In the genomic region with DNA sequence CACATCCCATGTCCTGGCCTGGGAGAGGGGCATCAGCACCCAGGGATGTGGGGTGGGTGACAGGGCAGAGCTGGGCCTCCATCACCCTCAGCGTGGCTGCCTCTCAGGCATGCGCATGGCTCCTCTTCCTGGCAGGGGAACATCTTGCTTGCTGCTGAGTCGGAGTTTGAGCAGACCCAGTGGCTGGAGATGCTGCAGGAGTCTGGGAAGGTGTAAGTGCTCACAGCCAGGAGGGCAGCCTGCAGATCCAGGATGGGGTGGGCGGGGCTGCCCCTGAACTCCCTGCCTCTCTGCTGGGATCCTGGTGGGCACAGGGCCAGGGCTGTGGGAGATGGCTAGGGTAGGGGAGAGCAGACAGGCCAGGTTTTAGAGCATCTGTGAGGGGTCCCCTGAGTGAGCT, we compare ENCODE assay signal across 27 cellular contexts. TPM values are rescaled to one million over a fixed set of nuclear protein-coding genes. Genes with fewer than 3 reads are reported as not detected.
DNase-seq lines count a peak whose midpoint lies in the region; ATAC-seq lines count a peak whose summit lies in the region.
"Had no signal": no experiment of that assay in that cellular context is flagged by ENCODE, and none has a peak within 500 bp of the region (broad histone marks: within the 10 kb centered on the region; RNA-seq: fewer than 3 reads in every experiment).

No MANE protein-coding gene starts in this region.

- no peak overlapping the region for H3K4me3 Mint-ChIP-seq in activated naive CD4-positive, alpha-beta T cell treated with anti-CD3 and anti-CD28 coated beads, Interleukin-2, amount 10 ng/mL, durations not matched to agents 7 days and 5 days
- H3K4me3 Mint-ChIP-seq: activated CD4-positive, alpha-beta T cell treated with anti-CD3 and anti-CD28 coated beads for 36 hours; activated CD8-positive, alpha-beta T cell treated with anti-CD3 and anti-CD28 coated beads, Interleukin-2, amount 10 ng/mL, durations not matched to agents 7 days and 5 days; CD4-positive, alpha-beta memory T cell; natural killer cell treated with Interleukin-12 subunit alpha and Interleukin-12 subunit beta and Interleukin-15 and Interleukin-18, amount 100 ng/mL, for 72 hours; T-helper 2 cell treated with Interferon-gamma antibody and Interleukin-4, amounts not matched to agents 5 μg/mL and 100 μg/mL, for 36 hours had no signal

- CTCF ChIA-PET in activated naive CD4-positive, alpha-beta T cell treated with anti-CD3 and anti-CD28 coated beads, Interleukin-2, amount 10 ng/mL, durations not matched to agents 7 days and 5 days (lab: Charles Lee) = interaction anchor here (0.7 kb wide), 1 partner anchor 238 kb away, joined by 3 read pairs; no protein-coding TSS in a partner anchor

- no peaks in the 10 kb centered on the region for H3K4me1 Mint-ChIP-seq in activated naive CD4-positive, alpha-beta T cell treated with anti-CD3 and anti-CD28 coated beads, Interleukin-2, amount 10 ng/mL, durations not matched to agents 7 days and 5 days
- H3K4me1 Mint-ChIP-seq: activated CD4-positive, alpha-beta T cell treated with anti-CD3 and anti-CD28 coated beads for 36 hours had no signal

- H3K27ac ChIP-seq in cingulate gyrus (ENCODE audit: low read depth, low read length) = peak overlapping the region; percentile 81
- H3K27ac ChIP-seq: RWPE1, tibial artery had no signal

- peak; percentile 72 for DNase-seq in NCI-H1694 (lab: John Stamatoyannopoulos, UW)
- no peak for DNase-seq in NCI-H1694 treated with DMSO at 0.1 percent for 48 hours (lab: John Stamatoyannopoulos, UW)
- DNase-seq in NCI-H1105 treated with DMSO at 0.1 percent for 48 hours (lab: John Stamatoyannopoulos, UW) = peak; percentile 46
- DNase-seq in occipital lobe (lab: John Stamatoyannopoulos, UW) = peak; percentile 9
- DNase-seq in NCI-H146 treated with DMSO at 0.1 percent for 48 hours (lab: John Stamatoyannopoulos, UW; ENCODE audit: unreplicated experiment) = no peak
- no peak for DNase-seq in activated naive CD4-positive, alpha-beta T cell treated with anti-CD3 and anti-CD28 coated beads, Interleukin-2, amount 10 ng/mL, durations not matched to agents 7 days and 5 days
- DNase-seq: activated CD4-positive, alpha-beta T cell treated with anti-CD3 and anti-CD28 coated beads for 36 hours; activated CD8-positive, alpha-beta T cell treated with anti-CD3 and anti-CD28 coated beads, Interleukin-2, amount 10 ng/mL, durations not matched to agents 7 days and 5 days; activated effector memory CD4-positive, alpha-beta T cell treated with anti-CD3 and anti-CD28 coated beads, Interleukin-2, amount 50 U/mL, for 16 hours; CD4-positive, alpha-beta memory T cell; DMS153; mucosa of descending colon; NCI-H1417; retina; stimulated activated CD4-positive, alpha-beta T cell treated with anti-CD3 and anti-CD28 coated beads, Interleukin-2, amount 100 ng/mL, for 24 hours; stomach had no signal

- H3K36me3 Mint-ChIP-seq in activated naive CD4-positive, alpha-beta T cell treated with anti-CD3 and anti-CD28 coated beads, Interleukin-2, amount 10 ng/mL, durations not matched to agents 7 days and 5 days = no peaks in the 10 kb centered on the region
- H3K36me3 Mint-ChIP-seq: CD4-positive, alpha-beta memory T cell; natural killer cell treated with Interleukin-12 subunit alpha and Interleukin-12 subunit beta and Interleukin-15 and Interleukin-18, amount 100 ng/mL, for 72 hours had no signal

- no peaks in the 10 kb centered on the region for H3K9me3 Mint-ChIP-seq in activated naive CD4-positive, alpha-beta T cell treated with anti-CD3 and anti-CD28 coated beads, Interleukin-2, amount 10 ng/mL, durations not matched to agents 7 days and 5 days
- H3K9me3 Mint-ChIP-seq: CD4-positive, alpha-beta memory T cell; natural killer cell treated with Interleukin-12 subunit alpha and Interleukin-12 subunit beta and Interleukin-15 and Interleukin-18, amount 100 ng/mL, for 72 hours; T-helper 2 cell treated with Interferon-gamma antibody and Interleukin-4, amounts not matched to agents 5 μg/mL and 100 μg/mL, for 36 hours had no signal

- peaks cover 36% of the 10 kb centered on the region for H3K27me3 Mint-ChIP-seq in activated naive CD4-positive, alpha-beta T cell treated with anti-CD3 and anti-CD28 coated beads, Interleukin-2, amount 10 ng/mL, durations not matched to agents 7 days and 5 days

- H3K27ac Mint-ChIP-seq in activated naive CD4-positive, alpha-beta T cell treated with anti-CD3 and anti-CD28 coated beads, Interleukin-2, amount 10 ng/mL, durations not matched to agents 7 days and 5 days = no peak overlapping the region
- H3K27ac Mint-ChIP-seq: activated CD4-positive, alpha-beta T cell treated with anti-CD3 and anti-CD28 coated beads for 36 hours; activated CD8-positive, alpha-beta T cell treated with anti-CD3 and anti-CD28 coated beads, Interleukin-2, amount 10 ng/mL, durations not matched to agents 7 days and 5 days; CD4-positive, alpha-beta memory T cell; natural killer cell treated with Interleukin-12 subunit alpha and Interleukin-12 subunit beta and Interleukin-15 and Interleukin-18, amount 100 ng/mL, for 72 hours; T-helper 2 cell treated with Interferon-gamma antibody and Interleukin-4, amounts not matched to agents 5 μg/mL and 100 μg/mL, for 36 hours had no signal

- ATAC-seq in GM19395 (IDR thresholded peaks at IDR 0.05; ENCODE audit: unreplicated experiment) = no peak
- ATAC-seq: activated CD4-positive, alpha-beta T cell treated with anti-CD3 and anti-CD28 coated beads for 36 hours; activated CD8-positive, alpha-beta T cell treated with anti-CD3 and anti-CD28 coated beads, Interleukin-2, amount 10 ng/mL, durations not matched to agents 7 days and 5 days; K562; mucosa of descending colon had no signal

RNA-seq across cellular contexts. Expression of a gene that starts 16.2 kb away (rescaled TPM):
- 0.16 TPM for total RNA-seq in occipital lobe
- total RNA-seq: A172, HT1080, K562, M059J, smooth muscle cell had no signal

Comparison
In these comparisons a context has a peak if more than half of its experiments do, and no peak if none do; other contexts are left out.
1. DNase-seq: peak in NCI-H1694 (single experiment), NCI-H1105 treated with DMSO at 0.1 percent for 48 hours (single experiment) and occipital lobe (single experiment); none in NCI-H1694 treated with DMSO at 0.1 percent for 48 hours (single experiment), NCI-H146 treated with DMSO at 0.1 percent for 48 hours (single experiment) and activated naive CD4-positive, alpha-beta T cell treated with anti-CD3 and anti-CD28 coated beads, Interleukin-2, amount 10 ng/mL, durations not matched to agents 7 days and 5 days (single experiment).